ENCODE assay signal across 9 cellular contexts in the genomic region with DNA sequence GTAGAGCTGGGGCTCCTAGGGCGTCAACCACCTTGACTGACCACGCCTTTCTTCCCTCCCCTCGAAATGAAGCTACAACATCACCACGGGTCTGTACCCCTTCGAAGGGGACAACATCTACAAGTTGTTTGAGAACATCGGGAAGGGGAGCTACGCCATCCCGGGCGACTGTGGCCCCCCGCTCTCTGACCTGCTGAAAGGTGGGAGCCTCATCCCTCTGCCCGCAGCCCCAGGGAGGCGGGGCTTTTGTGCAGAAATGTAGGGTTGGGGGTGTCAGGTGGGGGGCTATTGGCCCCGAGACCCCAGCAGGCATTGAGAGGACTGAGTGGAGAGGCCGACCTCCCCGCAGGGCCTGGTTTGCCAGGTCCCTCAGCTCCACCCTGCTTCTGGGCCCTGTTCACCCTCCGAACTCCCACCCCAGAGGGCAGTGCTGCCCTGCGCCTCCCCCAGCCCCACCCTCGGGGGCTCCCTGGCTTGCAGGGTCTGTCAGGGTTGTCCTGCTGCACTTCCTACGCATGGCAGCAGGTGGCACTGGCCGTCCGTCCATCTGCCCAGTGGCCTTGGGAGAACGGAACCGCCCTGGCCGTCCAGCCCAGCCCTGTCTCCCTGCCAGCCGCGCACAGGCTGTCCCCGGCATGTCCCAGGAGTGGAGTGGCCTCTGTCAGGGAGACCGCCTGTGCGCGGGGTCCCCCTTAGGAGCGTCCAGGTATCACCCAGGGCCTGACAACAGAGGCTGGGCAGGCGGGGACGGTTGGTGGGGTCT. TPM values are rescaled to one million over a fixed set of nuclear protein-coding genes. Genes with fewer than 3 reads are reported as not detected.
DNase-seq lines count a peak whose midpoint lies in the region; ATAC-seq and TF ChIP-seq lines count a peak whose summit lies in the region.
"Had no signal": no experiment of that assay in that cellular context is flagged by ENCODE, and none has a peak within 500 bp of the region (broad histone marks: within the 10 kb centered on the region; RNA-seq: fewer than 3 reads in every experiment).

No MANE protein-coding gene starts in this region.

- no peaks in the 10 kb centered on the region for H3K9me3 ChIP-seq in osteoblast (ENCODE audit: low read depth, low read length)
- H3K9me3 ChIP-seq: SJSA1 had no signal

- peaks cover 37% of the 10 kb centered on the region for H4K20me1 ChIP-seq in osteoblast (ENCODE audit: insufficient read depth, low read length)

- no peak overlapping the region for H3K4me3 ChIP-seq in fibroblast of the aortic adventitia (ENCODE audit: low read depth, low read length)
- no peak overlapping the region for H3K4me3 ChIP-seq in osteoblast (ENCODE audit: insufficient read depth, low read length)
- H3K4me3 ChIP-seq: SJSA1 had no signal

- H3K4me1 ChIP-seq in osteoblast (ENCODE audit: insufficient read depth, low read length), result peaks cover 7% of the 10 kb centered on the region

- H3K4me2 ChIP-seq in osteoblast (ENCODE audit: insufficient read depth, low read length), result no peak overlapping the region

- DNase-seq in EH (ENCODE audit: low read depth) (peak; percentile 66), SHP77 (lab: John Stamatoyannopoulos, UW) (peak; percentile 46 to 62), fibroblast of the aortic adventitia (ENCODE audit: low read depth) (peak; percentile 51), osteoblast (ENCODE audit: insufficient read length, low spot score, missing footprints) (peak; percentile 100), NCI-H510A treated with DMSO at 0.1 percent for 48 hours (lab: John Stamatoyannopoulos, UW) (no peak)
- DNase-seq in NK-92 treated with Interleukin-12 subunit alpha and Interleukin-12 subunit beta, amount 100 ng/mL, for 24 hours (lab: John Stamatoyannopoulos, UW), result no peak
- no peak for DNase-seq in stimulated activated CD4-positive, alpha-beta T cell treated with anti-CD3 and anti-CD28 coated beads, Interleukin-4, amount 100 ng/mL, for 4 hours

- no peak overlapping the region for H2AFZ ChIP-seq in osteoblast (ENCODE audit: low read length)

- no peak for ATAC-seq in HG03378 (IDR thresholded peaks at IDR 0.05; ENCODE audit: unreplicated experiment)

- H3K27ac ChIP-seq in osteoblast (ENCODE audit: low read depth, low read length), result peak overlapping the region; percentile 17
- H3K27ac ChIP-seq: SJSA1 had no signal

- H3K27me3 ChIP-seq in osteoblast (ENCODE audit: insufficient read depth, low read length), result no peaks in the 10 kb centered on the region
- H3K27me3 ChIP-seq: SJSA1 had no signal

- H3K79me2 ChIP-seq in osteoblast (ENCODE audit: insufficient read depth, low read length), result peaks cover 61% of the 10 kb centered on the region

- peaks cover 21% of the 10 kb centered on the region for H3K36me3 ChIP-seq in osteoblast (ENCODE audit: insufficient read depth, low read length)

- TF ChIP-seq CTCF in fibroblast of the aortic adventitia (IDR thresholded peaks at IDR 0.05; ENCODE audit: insufficient read depth, low read length) (peak; percentile 72), osteoblast (IDR thresholded peaks at IDR 0.05; ENCODE audit: extremely low read depth, low read depth, low read length) (peak; percentile 61)

RNA-seq across cellular contexts. Expression of a gene that starts 15.7 kb away (rescaled TPM):
- total RNA-seq in fibroblast of the aortic adventitia (ENCODE audit: low replicate concordance) (54.1 and 84.1 TPM in 2 replicates), osteoblast (75.7 and 100 TPM in 2 replicates)

RNA-seq across cellular contexts. Expression of a gene that starts 16.5 kb away (rescaled TPM):
- total RNA-seq in fibroblast of the aortic adventitia (ENCODE audit: low replicate concordance) (2.3 and 3.1 TPM in 2 replicates), osteoblast (1.8 and 2.9 TPM in 2 replicates)

RNA-seq across cellular contexts. Expression of a gene that starts 20.2 kb away (rescaled TPM):
- total RNA-seq in fibroblast of the aortic adventitia (ENCODE audit: low replicate concordance) (15.7 and 55.6 TPM in 2 replicates), osteoblast (12.4 and 13.8 TPM in 2 replicates)

RNA-seq across cellular contexts. Expression of a gene that starts 27.1 kb away (rescaled TPM):
- 23.2 and 32.5 TPM in 2 replicates for total RNA-seq in fibroblast of the aortic adventitia (ENCODE audit: low replicate concordance)
- 14.4 and 19.9 TPM in 2 replicates for total RNA-seq in osteoblast

RNA-seq across cellular contexts. Expression of a gene that starts 47.3 kb away (rescaled TPM):
- 18.5 and 41.2 TPM in 2 replicates for total RNA-seq in fibroblast of the aortic adventitia (ENCODE audit: low replicate concordance)
- 58.0 and 69.1 TPM in 2 replicates for total RNA-seq in osteoblast

Comparison
In these comparisons a context has a peak if more than half of its experiments do, and no peak if none do; other contexts are left out.
1. DNase-seq: peak in EH (single experiment), SHP77 (2 of 2), fibroblast of the aortic adventitia (single experiment) and osteoblast (single experiment); none in NK-92 treated with Interleukin-12 subunit alpha and Interleukin-12 subunit beta, amount 100 ng/mL, for 24 hours (single experiment), stimulated activated CD4-positive, alpha-beta T cell treated with anti-CD3 and anti-CD28 coated beads, Interleukin-4, amount 100 ng/mL, for 4 hours (0 of 2) and NCI-H510A treated with DMSO at 0.1 percent for 48 hours (single experiment).